In the genomic region with DNA sequence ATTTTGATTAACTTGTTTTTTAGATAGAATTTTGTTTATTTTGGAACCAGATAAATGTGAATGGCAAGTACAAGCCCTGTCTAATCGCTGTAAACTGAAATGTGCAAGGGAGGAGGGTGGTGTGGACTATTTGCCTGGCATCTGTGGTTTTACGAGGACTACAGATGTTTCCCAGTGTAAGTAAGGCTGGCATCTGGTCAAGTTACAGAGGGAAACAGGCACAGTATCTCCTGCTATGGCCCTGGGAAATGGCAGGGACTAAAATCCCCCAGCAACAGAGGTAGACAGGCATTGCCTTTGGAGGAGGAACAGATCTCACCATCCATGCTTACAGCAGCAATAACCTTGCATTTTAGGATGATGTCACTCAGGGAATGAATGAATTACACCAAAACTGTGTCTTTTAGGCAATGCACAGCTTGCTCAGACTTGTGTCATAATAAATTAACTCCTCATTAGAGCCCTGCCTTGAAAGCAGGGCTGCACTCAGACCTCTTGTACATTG, we compare ENCODE assay signal across 9 cellular contexts.
DNase-seq lines count a peak whose midpoint lies in the region; ATAC-seq and TF ChIP-seq lines count a peak whose summit lies in the region.
"Had no signal": no experiment of that assay in that cellular context is flagged by ENCODE, and none has a peak within 500 bp of the region (broad histone marks: within the 10 kb centered on the region; RNA-seq: fewer than 3 reads in every experiment).

No MANE protein-coding gene starts in this region.

- no peak for TF ChIP-seq CTCF in NB4 (IDR thresholded peaks at IDR 0.05; ENCODE audit: low read depth, low read length)
- no peak for TF ChIP-seq CTCF in colonic mucosa (IDR thresholded peaks at IDR 0.05)
- no peak for TF ChIP-seq CTCF in Calu3 (IDR thresholded peaks at IDR 0.05; ENCODE audit: unreplicated experiment)

- H3K36me3 ChIP-seq in BLaER1, result peaks cover 24% of the 10 kb centered on the region
- H3K36me3 ChIP-seq in colonic mucosa, result no peaks in the 10 kb centered on the region
- peaks cover 9% of the 10 kb centered on the region for H3K36me3 ChIP-seq in muscle layer of colon (ENCODE audit: insufficient read depth, low read length)

- H3K4me1 ChIP-seq in BLaER1 (peaks cover 71% of the 10 kb centered on the region), colonic mucosa (peaks cover 43% of the 10 kb centered on the region), muscle layer of colon (ENCODE audit: insufficient read depth, low read length) (peaks cover 95% of the 10 kb centered on the region)

- no TSS peak for BruUV-seq in Calu3 (replicated peaks; lab: Mats Ljungman, UMichigan)

- H3K36me3 Mint-ChIP-seq in stimulated activated naive B cell treated with anti-CD40 and anti-IgM and Interleukin-4, amounts not matched to agents 10 μg/mL and 1 μg/mL and 100 μg/mL, for 72 hours, result peaks cover 13% of the 10 kb centered on the region in 2 donors
- peaks cover 9% of the 10 kb centered on the region for H3K36me3 Mint-ChIP-seq in Calu3 (ENCODE audit: insufficient read depth, unreplicated experiment)

- H3K9ac ChIP-seq in BLaER1 (0 out of 2 replicates have a peak overlapping the region, but pooled peaks have one; percentile 21), colonic mucosa (ENCODE audit: low read depth in 2 of 2, low read length in 2 of 2) (peak overlapping the region in 1 of 2 donors; percentile 72), muscle layer of colon (ENCODE audit: low read length) (peak overlapping the region; percentile 3)

- intact Hi-C loops in colonic mucosa (cut with DNase I), result no loop called here
- intact Hi-C loops in Calu3 (cut with micrococcal nuclease; ENCODE audit: unreplicated experiment), result no loop called here

- no peak for TF ChIP-seq POLR2A in NB4 (IDR thresholded peaks at IDR 0.05; ENCODE audit: extremely low read depth, insufficient read length)

- no peaks in the 10 kb centered on the region for H3K9me3 Mint-ChIP-seq in stimulated activated naive B cell treated with anti-CD40 and anti-IgM and Interleukin-4, amounts not matched to agents 10 μg/mL and 1 μg/mL and 100 μg/mL, for 72 hours
- no peaks in the 10 kb centered on the region for H3K9me3 Mint-ChIP-seq in Calu3 (ENCODE audit: low read depth, unreplicated experiment)
- H3K9me3 Mint-ChIP-seq: naive B cell had no signal

- DNase-seq in NB4 (ENCODE audit: low read depth) (peak; percentile 76), colonic mucosa (peak; percentile 68), activated gamma-delta T cell (lab: John Stamatoyannopoulos, UW) (no peak), Calu3 (no peak), middle frontal gyrus (ENCODE audit: extremely low spot score, low spot score) (no peak)
- no peak for DNase-seq in stimulated activated naive B cell treated with anti-CD40 and anti-IgM and Interleukin-4, amounts not matched to agents 10 μg/mL and 1 μg/mL and 100 μg/mL, for 72 hours
- DNase-seq: naive B cell had no signal

- H3K27me3 ChIP-seq in BLaER1, result no peaks in the 10 kb centered on the region
- H3K27me3 ChIP-seq in colonic mucosa, result no peaks in the 10 kb centered on the region
- no peaks in the 10 kb centered on the region for H3K27me3 ChIP-seq in muscle layer of colon (ENCODE audit: control insufficient read depth in 1 of 2, insufficient read depth in 2 of 2, low read length in 2 of 2)

- CTCF ChIA-PET in Calu3 (lab: Charles Lee), result interaction anchor here (0.5 to 1.1 kb wide), 4 partner anchors 9 to 256 kb away, joined by 3 to 4 read pairs (median 3); no protein-coding TSS in a partner anchor

- H3K27me3 Mint-ChIP-seq in stimulated activated naive B cell treated with anti-CD40 and anti-IgM and Interleukin-4, amounts not matched to agents 10 μg/mL and 1 μg/mL and 100 μg/mL, for 72 hours, result no peaks in the 10 kb centered on the region
- no peaks in the 10 kb centered on the region for H3K27me3 Mint-ChIP-seq in Calu3 (ENCODE audit: unreplicated experiment)
- H3K27me3 Mint-ChIP-seq: naive B cell had no signal

- peak overlapping the region; percentile 67 for H3K4me2 ChIP-seq in BLaER1

- H3K4me1 Mint-ChIP-seq in stimulated activated naive B cell treated with anti-CD40 and anti-IgM and Interleukin-4, amounts not matched to agents 10 μg/mL and 1 μg/mL and 100 μg/mL, for 72 hours, result peaks cover 15 to 23% of the 10 kb centered on the region in 2 donors
- H3K4me1 Mint-ChIP-seq in Calu3 (ENCODE audit: low read depth, unreplicated experiment), result peaks cover 10% of the 10 kb centered on the region

- H3K9me3 ChIP-seq in BLaER1 (no peaks in the 10 kb centered on the region), colonic mucosa (no peaks in the 10 kb centered on the region), muscle layer of colon (ENCODE audit: low read length) (no peaks in the 10 kb centered on the region)

- H4K20me1 ChIP-seq in BLaER1, result no peaks in the 10 kb centered on the region

- ATAC-seq in stimulated activated naive B cell treated with anti-CD40 and anti-IgM and Interleukin-4, amounts not matched to agents 10 μg/mL and 1 μg/mL and 100 μg/mL, for 72 hours (replicated peaks), result no peak

- H3K27ac ChIP-seq in BLaER1 (peak overlapping the region; percentile 62), colonic mucosa (peak overlapping the region; percentile 95), muscle layer of colon (ENCODE audit: low read depth, low read length) (peak overlapping the region; percentile 88)

- H3K4me3 Mint-ChIP-seq in stimulated activated naive B cell treated with anti-CD40 and anti-IgM and Interleukin-4, amounts not matched to agents 10 μg/mL and 1 μg/mL and 100 μg/mL, for 72 hours, result no peak overlapping the region
- H3K4me3 Mint-ChIP-seq in Calu3 (ENCODE audit: low read depth, unreplicated experiment), result no peak overlapping the region
- H3K4me3 Mint-ChIP-seq: naive B cell had no signal

- H3K27ac Mint-ChIP-seq in stimulated activated naive B cell treated with anti-CD40 and anti-IgM and Interleukin-4, amounts not matched to agents 10 μg/mL and 1 μg/mL and 100 μg/mL, for 72 hours, result no peak overlapping the region
- no peak overlapping the region for H3K27ac Mint-ChIP-seq in Calu3 (ENCODE audit: unreplicated experiment)

- H3K4me3 ChIP-seq in BLaER1, result no peak overlapping the region
- peak overlapping the region; percentile 0 for H3K4me3 ChIP-seq in NB4 (ENCODE audit: low read depth, low read length)
- H3K4me3 ChIP-seq in colonic mucosa, result no peak overlapping the region
- no peak overlapping the region for H3K4me3 ChIP-seq in muscle layer of colon (ENCODE audit: low read depth in 1 of 2, low read length in 2 of 2)

Comparison
In these comparisons a context has a peak if more than half of its experiments do, and no peak if none do; other contexts are left out.
1. DNase-seq: peak in NB4 (single experiment) and colonic mucosa (single experiment); none in activated gamma-delta T cell (single experiment), stimulated activated naive B cell treated with anti-CD40 and anti-IgM and Interleukin-4, amounts not matched to agents 10 μg/mL and 1 μg/mL and 100 μg/mL, for 72 hours (single experiment), Calu3 (single experiment) and middle frontal gyrus (single experiment).
2. Peak in every context shown above with its lines, with median percentiles within 50 percentile points of each other: H3K27ac ChIP-seq.